In genomic region chr9:135176284-135176683, GRCh38 we compare ENCODE assay signal across 29 cellular contexts.
"Had no signal": no experiment of that assay in that cellular context is flagged by ENCODE, and none has a peak within 500 bp of the region (broad histone marks: within the 10 kb centered on the region; RNA-seq: fewer than 3 reads in every experiment).

No MANE protein-coding gene starts in this region.

- H3K4me1 ChIP-seq: adrenal gland, ascending aorta, body of pancreas, breast epithelium had no signal

- H3K27ac ChIP-seq: adrenal gland, ascending aorta, body of pancreas, brain microvascular endothelial cell, breast epithelium, cardiac muscle cell had no signal

- H3K36me3 ChIP-seq: adrenal gland, ascending aorta, brain microvascular endothelial cell, breast epithelium, cardiac muscle cell had no signal

- H3K27me3 ChIP-seq: adrenal gland, ascending aorta, body of pancreas, brain microvascular endothelial cell, cardiac muscle cell had no signal

- DNase-seq: activated effector memory CD4-positive, alpha-beta T cell treated with anti-CD3 and anti-CD28 coated beads, Interleukin-2, amount 50 U/mL, for 16 hours; activated effector memory CD4-positive, alpha-beta T cell treated with Interleukin-2 at 50 U/mL for 16 hours; activated gamma-delta T cell; activated gamma-delta T cell treated with Interleukin-2 at 50 U/mL for 16 hours; activated naive CD4-positive, alpha-beta T cell; activated naive CD4-positive, alpha-beta T cell treated with anti-CD3 and anti-CD28 coated beads for 36 hours; activated naive CD4-positive, alpha-beta T cell treated with anti-CD3 and anti-CD28 coated beads, Interleukin-2, amount 10 ng/mL, durations not matched to agents 7 days and 5 days; activated naive CD4-positive, alpha-beta T cell treated with anti-CD3 and anti-CD28 coated beads, Interleukin-2, amount 50 U/mL, for 16 hours; activated naive CD4-positive, alpha-beta T cell treated with Interleukin-2 at 50 U/mL for 16 hours; activated naive CD8-positive, alpha-beta T cell treated with anti-CD3 and anti-CD28 coated beads for 36 hours; activated naive CD8-positive, alpha-beta T cell treated with anti-CD3 and anti-CD28 coated beads, Interleukin-2, amount 10 ng/mL, durations not matched to agents 7 days and 5 days; activated naive CD8-positive, alpha-beta T cell treated with anti-CD3 and anti-CD28 coated beads, Interleukin-2, amount 50 U/mL, for 24 hours; activated T-cell treated with anti-CD3 and anti-CD28 coated beads, Interleukin-2, amount 50 U/mL, for 24 hours; activated T-cell treated with anti-CD3 and anti-CD28 coated beads, Interleukin-2, amount 50 U/mL, for 4 hours; activated T-cell treated with anti-CD3 and anti-CD28 coated beads, Interleukin-2, amount 50 U/mL, for 48 hours; activated T-cell treated with anti-CD3 and anti-CD28 coated beads, Interleukin-2, amount 50 U/mL, for 72 hours; adrenal gland; amniotic stem cell; amygdala; anterior cingulate cortex; aorta; body of pancreas; brain microvascular endothelial cell; caudate nucleus; central memory CD4-positive, alpha-beta T cell; cerebellar nuclear complex had no signal

- H3K9me3 ChIP-seq: adrenal gland, ascending aorta, body of pancreas, breast epithelium had no signal

- H3K4me3 ChIP-seq: adrenal gland, ascending aorta, body of pancreas, breast epithelium, cardiac muscle cell had no signal
